Comparison of ENCODE assay signal across 13 cellular contexts in genomic region chr1:159960721-159961381, GRCh38. TPM values are rescaled to one million over a fixed set of nuclear protein-coding genes. Genes with fewer than 3 reads are reported as not detected.
DNase-seq lines count a peak whose midpoint lies in the region; ATAC-seq and TF ChIP-seq lines count a peak whose summit lies in the region.
"Had no signal": no experiment of that assay in that cellular context is flagged by ENCODE, and none has a peak within 500 bp of the region (broad histone marks: within the 10 kb centered on the region; RNA-seq: fewer than 3 reads in every experiment).

No MANE protein-coding gene starts in this region.

- H3K36me3 ChIP-seq in PC-3 (ENCODE audit: low read depth, low read length): no peaks in the 10 kb centered on the region

- H3K27ac ChIP-seq in PC-3 (ENCODE audit: low read length): peak overlapping the region; percentile 61
- H3K27ac ChIP-seq: KMS-11 had no signal

- H4K20me1 ChIP-seq in PC-3 (ENCODE audit: low read length): no peaks in the 10 kb centered on the region

- peaks cover 23% of the 10 kb centered on the region for H3K4me1 ChIP-seq in PC-3 (ENCODE audit: insufficient read depth, low read length)

- no peaks in the 10 kb centered on the region for H3K79me2 ChIP-seq in PC-3 (ENCODE audit: low read length)

- peak; percentile 91 for ATAC-seq in PC-3
- ATAC-seq in omental fat pad (ENCODE audit: low FRiP score): peak; percentile 94
- ATAC-seq in HG03097 (IDR thresholded peaks at IDR 0.05; ENCODE audit: low FRiP score, unreplicated experiment): no peak
- ATAC-seq: activated CD4-positive, CD25-positive, alpha-beta regulatory T cell treated with anti-CD3 and anti-CD28 coated beads, Interleukin-2, amount 50 U/mL, for 24 hours had no signal

- POLR2A ChIA-PET in PC-3 (lab: Charles Lee; ENCODE audit: unreplicated experiment): no interaction called here

- H3K9me2 ChIP-seq in PC-3 (replicated peaks; ENCODE audit: low read length): no peaks in the 10 kb centered on the region

- intact Hi-C loops in PC-3 (cut with micrococcal nuclease): loop anchor here (1.0 to 2.0 kb wide), 4 partner anchors 15 to 70 kb away; partner anchors contain the start of gene PIGM

- peak overlapping the region; percentile 5 for H3K9ac ChIP-seq in PC-3 (ENCODE audit: low read length)
- H3K9ac ChIP-seq: KMS-11 had no signal

- H3K4me2 ChIP-seq in PC-3 (ENCODE audit: low read length): peak overlapping the region; percentile 11
- H3K4me2 ChIP-seq: KMS-11 had no signal

- no TSS peak for BruUV-seq in PC-3 (replicated peaks; lab: Mats Ljungman, UMichigan)

- peak overlapping the region; percentile 33 for H2AFZ ChIP-seq in PC-3 (ENCODE audit: low read length)

- H3F3A ChIP-seq in PC-3 (ENCODE audit: low read length, unreplicated experiment): no peaks in the 10 kb centered on the region

- no peak for TF ChIP-seq CTCF in AG10803 (conservative IDR thresholded peaks at IDR 0.05; ENCODE audit: low read length)
- TF ChIP-seq CTCF in PC-3 (conservative IDR thresholded peaks at IDR 0.05; ENCODE audit: low read depth, low read length): no peak
- TF ChIP-seq CTCF in fibroblast of mammary gland (conservative IDR thresholded peaks at IDR 0.05; ENCODE audit: control insufficient read depth, insufficient read depth, low read depth, low read length): no peak
- TF ChIP-seq CTCF in omental fat pad (IDR thresholded peaks at IDR 0.05): no peak

- DNase-seq in AG10803 (ENCODE audit: low read depth) (peak; percentile 95), PC-3 (peak; percentile 85), fibroblast of mammary gland (ENCODE audit: low read depth) (peak; percentile 97), omental fat pad (ENCODE audit: low spot score) (no peak), amygdala (lab: John Stamatoyannopoulos, UW) (no peak)
- no peak for DNase-seq in activated CD8-positive, alpha-beta memory T cell treated with anti-CD3 and anti-CD28 coated beads, Interleukin-2, amount 50 U/mL, for 4 hours
- DNase-seq in stimulated activated CD4-positive, alpha-beta T cell treated with anti-CD3 and anti-CD28 coated beads, Interleukin-12 subunit alpha, Interleukin-12 subunit beta, amount 100 ng/mL, for 4 hours: no peak
- DNase-seq: CD4-positive, alpha-beta memory T cell; hypothalamus; occipital lobe had no signal

- H3K9me3 ChIP-seq in PC-3 (ENCODE audit: low read length): no peaks in the 10 kb centered on the region

- H3K4me3 ChIP-seq in AG10803 (ENCODE audit: low read length) (peak overlapping the region; percentile 72), PC-3 (ENCODE audit: low read length) (no peak overlapping the region), fibroblast of mammary gland (ENCODE audit: control insufficient read depth, low read depth, low read length) (peak overlapping the region; percentile 50)

- CTCF ChIA-PET in PC-3 (lab: Charles Lee): interaction anchor here (0.6 kb wide), 1 partner anchor 47 kb away, joined by 3 read pairs; no protein-coding TSS in a partner anchor

- H3K27me3 ChIP-seq in PC-3 (ENCODE audit: low read length): no peaks in the 10 kb centered on the region

RNA-seq across cellular contexts. Expression of gene SLAMF9, which starts 6.8 kb away (rescaled TPM):
- 5.9 and 8.7 TPM in 2 replicates for total RNA-seq in PC-3 (2014; rRNA removed)
- total RNA-seq in omental fat pad: 1 to 10 TPM in 2 of 4 donors, under 1 TPM in 1, not detected in 1; 0.56 to 7.2 (median 1.0) TPM
- total RNA-seq: CD4-positive, alpha-beta memory T cell; occipital lobe had no signal

RNA-seq across cellular contexts. Expression of gene IGSF9, which starts 15.4 kb away (rescaled TPM):
- 15.6 and 19.9 TPM in 2 replicates for total RNA-seq in PC-3 (2014; rRNA removed)
- total RNA-seq in omental fat pad: 10 to 100 TPM in 1 of 4 donors, 1 to 10 TPM in 2, not detected in 1; 4.3 to 11.0 (median 9.4) TPM
- total RNA-seq: CD4-positive, alpha-beta memory T cell had no signal

RNA-seq across cellular contexts. Expression of gene TAGLN2, which starts 35.5 kb away (rescaled TPM):
- 1,281 and 1,584 TPM in 2 replicates for total RNA-seq in PC-3 (2014; rRNA removed)
- 100 to 1,000 TPM; 242 to 569 (median 258) TPM for total RNA-seq in omental fat pad

Comparison
In these comparisons a context has a peak if more than half of its experiments do, and no peak if none do; other contexts are left out.
1. DNase-seq: peak in AG10803 (single experiment), PC-3 (single experiment) and fibroblast of mammary gland (single experiment); none in omental fat pad (single experiment), activated CD8-positive, alpha-beta memory T cell treated with anti-CD3 and anti-CD28 coated beads, Interleukin-2, amount 50 U/mL, for 4 hours (single experiment), stimulated activated CD4-positive, alpha-beta T cell treated with anti-CD3 and anti-CD28 coated beads, Interleukin-12 subunit alpha, Interleukin-12 subunit beta, amount 100 ng/mL, for 4 hours (single experiment) and amygdala (0 of 56).